ENCODE assay signal across 16 cellular contexts in genomic region chr15:84868037-84868880, GRCh38. TPM values are rescaled to one million over a fixed set of nuclear protein-coding genes. Genes with fewer than 3 reads are reported as not detected.
DNase-seq lines count a peak whose midpoint lies in the region; ATAC-seq, FAIRE-seq and TF ChIP-seq lines count a peak whose summit lies in the region.
"Had no signal": no experiment of that assay in that cellular context is flagged by ENCODE, and none has a peak within 500 bp of the region (broad histone marks: within the 10 kb centered on the region; RNA-seq: fewer than 3 reads in every experiment).

No MANE protein-coding gene starts in this region.

- H3K4me1 ChIP-seq in right atrium auricular region, result peaks cover 0 to 17% of the 10 kb centered on the region in 2 donors
- peaks cover 2% of the 10 kb centered on the region for H3K4me1 ChIP-seq in right cardiac atrium (ENCODE audit: control insufficient read depth, insufficient read depth, low read length)
- no peaks in the 10 kb centered on the region; a peak in 1 of 5 replicates for H3K4me1 ChIP-seq in K562 (replicated peaks in 1 of 2; ENCODE audit: control insufficient read depth in 2 of 2, insufficient read depth in 2 of 2, low read length in 2 of 2)
- peaks cover 16 to 40% of the 10 kb centered on the region in 2 donors for H3K4me1 ChIP-seq in thoracic aorta (ENCODE audit: control insufficient read depth in 1 of 2, low read depth in 2 of 2)

- POLR2A ChIA-PET in K562 (lab: Yijun Ruan, JAX), result interaction anchor here (0.6 to 2.0 kb wide), 3 partner anchors 15 to 80 kb away, joined by 3 to 7 read pairs (median 5); no protein-coding TSS in a partner anchor

- ATAC-seq in right cardiac atrium, result no peak
- peak; percentile 25; the same call in 2 of the 3 replicates for ATAC-seq in K562
- ATAC-seq in left lobe of liver, result no peak
- no peak for ATAC-seq in thoracic aorta (ENCODE audit: insufficient number of reproducible peaks, low FRiP score, low read depth)
- no peak for ATAC-seq in stimulated activated memory B cell treated with anti-CD40 and anti-IgM and Interleukin-4, amounts not matched to agents 10 μg/mL and 1 μg/mL and 100 μg/mL, for 72 hours
- ATAC-seq: HCT116 had no signal

- no peak overlapping the region for H3K4me2 ChIP-seq in K562 (ENCODE audit: insufficient read depth, low read length)

- no peak overlapping the region for H3K27ac Mint-ChIP-seq in stimulated activated memory B cell treated with anti-CD40 and anti-IgM and Interleukin-4, amounts not matched to agents 10 μg/mL and 1 μg/mL and 100 μg/mL, for 72 hours

- H3K27me3 Mint-ChIP-seq in stimulated activated memory B cell treated with anti-CD40 and anti-IgM and Interleukin-4, amounts not matched to agents 10 μg/mL and 1 μg/mL and 100 μg/mL, for 72 hours, result no peaks in the 10 kb centered on the region

- no peak for TF ChIP-seq RAD21 in K562 (CRISPR knock-in tag; conservative IDR thresholded peaks at IDR 0.05 in 1 of 2, IDR thresholded peaks at IDR 0.05 in 1 of 2)

- H3K4me3 Mint-ChIP-seq in stimulated activated memory B cell treated with anti-CD40 and anti-IgM and Interleukin-4, amounts not matched to agents 10 μg/mL and 1 μg/mL and 100 μg/mL, for 72 hours, result no peak overlapping the region
- H3K4me3 Mint-ChIP-seq: CD4-positive, CD25-positive, alpha-beta regulatory T cell had no signal

- TF ChIP-seq CTCF in right atrium auricular region (IDR thresholded peaks at IDR 0.05) (no peak), K562 (IDR thresholded peaks at IDR 0.05 in 2 of 3, conservative IDR thresholded peaks at IDR 0.05 in 1 of 3; ENCODE audit: insufficient read depth in 2 of 3, low read depth in 1 of 3, low read length in 3 of 3) (peak in 1 of 3 experiments; percentile 20; a peak in 1 of 6 replicates), thoracic aorta (IDR thresholded peaks at IDR 0.05) (no peak)

- H3K36me3 ChIP-seq in right atrium auricular region, result peaks cover 65% of the 10 kb centered on the region
- no peaks in the 10 kb centered on the region for H3K36me3 ChIP-seq in K562 (ENCODE audit: control insufficient read depth, insufficient read depth, low read length)
- H3K36me3 ChIP-seq in thoracic aorta, result peaks cover 33% of the 10 kb centered on the region
- H3K36me3 ChIP-seq: BLaER1 treated with 17β-estradiol and CSF1 and Interleukin-3, amounts not matched to agents 10 nM and 100 nM had no signal

- H3K9ac ChIP-seq in K562 (ENCODE audit: insufficient read depth in 1 of 2, low read depth in 2 of 2, low read length in 2 of 2), result no peak overlapping the region; a peak in 1 of 4 replicates
- H3K9ac ChIP-seq: BLaER1 treated with 17β-estradiol and CSF1 and Interleukin-3, amounts not matched to agents 10 nM and 100 nM had no signal

- H3K27me3 ChIP-seq in right atrium auricular region (no peaks in the 10 kb centered on the region), right cardiac atrium (ENCODE audit: control insufficient read depth, insufficient read depth) (no peaks in the 10 kb centered on the region), K562 (ENCODE audit: control insufficient read depth in 2 of 2, insufficient read depth in 2 of 2, low read length in 2 of 2) (peaks cover 20 to 56% of the 10 kb centered on the region in 2 experiments), thoracic aorta (replicated peaks; ENCODE audit: insufficient read depth) (no peaks in the 10 kb centered on the region)
- H3K27me3 ChIP-seq: BLaER1 treated with 17β-estradiol and CSF1 and Interleukin-3, amounts not matched to agents 10 nM and 100 nM had no signal

- no peaks in the 10 kb centered on the region for H3K9me1 ChIP-seq in K562 (ENCODE audit: control insufficient read depth, insufficient read depth, low read length)

- no peak overlapping the region for H3K4me3 ChIP-seq in right atrium auricular region
- no peak overlapping the region for H3K4me3 ChIP-seq in right cardiac atrium (ENCODE audit: low read length)
- H3K4me3 ChIP-seq in K562, result no peak overlapping the region
- H3K4me3 ChIP-seq in thoracic aorta, result no peak overlapping the region
- H3K4me3 ChIP-seq: BLaER1 treated with 17β-estradiol and CSF1 and Interleukin-3, amounts not matched to agents 10 nM and 100 nM had no signal

- H3K79me2 ChIP-seq in K562 (ENCODE audit: control insufficient read depth, insufficient read depth, low read length), result no peaks in the 10 kb centered on the region

- H3K4me1 Mint-ChIP-seq in stimulated activated memory B cell treated with anti-CD40 and anti-IgM and Interleukin-4, amounts not matched to agents 10 μg/mL and 1 μg/mL and 100 μg/mL, for 72 hours, result no peaks in the 10 kb centered on the region
- H3K4me1 Mint-ChIP-seq: CD4-positive, CD25-positive, alpha-beta regulatory T cell had no signal

- no peak for TF ChIP-seq POLR2A in K562 (conservative IDR thresholded peaks at IDR 0.05)

- whole genome bisulfite sequencing in right cardiac atrium, result 80% methylated on average over 12 of the region's 12 CpGs
- whole genome bisulfite sequencing in K562 (ENCODE audit: insufficient coverage, low coverage, missing lambda C conversion rate), result 4% methylated on average over 11 of the region's 12 CpGs

- CTCF ChIA-PET in K562 (lab: Yijun Ruan, JAX; ENCODE audit: low intra/inter-chr PET ratio), result no interaction called here

- H3K9me3 Mint-ChIP-seq in stimulated activated memory B cell treated with anti-CD40 and anti-IgM and Interleukin-4, amounts not matched to agents 10 μg/mL and 1 μg/mL and 100 μg/mL, for 72 hours, result no peaks in the 10 kb centered on the region
- H3K9me3 Mint-ChIP-seq: CD4-positive, CD25-positive, alpha-beta regulatory T cell had no signal

- in situ Hi-C loops in K562 (cut with MboI), result no loop called here

- intact Hi-C loops in right cardiac atrium (cut with DNase I), result loop anchor here in 2 of 4 donors (10.0 kb wide), 1 partner anchor 57 kb away; no protein-coding TSS in a partner anchor
- intact Hi-C loops in K562 (cut with micrococcal nuclease), result no loop called here

- no peaks in the 10 kb centered on the region for H3K36me3 Mint-ChIP-seq in stimulated activated memory B cell treated with anti-CD40 and anti-IgM and Interleukin-4, amounts not matched to agents 10 μg/mL and 1 μg/mL and 100 μg/mL, for 72 hours
- H3K36me3 Mint-ChIP-seq: CD4-positive, CD25-positive, alpha-beta regulatory T cell had no signal

- no TSS peak for BruUV-seq in K562 (replicated peaks; lab: Mats Ljungman, UMichigan)

- no peak for FAIRE-seq in K562 (lab: Jason Lieb, UNC)
- FAIRE-seq: H54, HTR-8/SVneo had no signal

- H4K20me1 ChIP-seq in K562 (replicated peaks; ENCODE audit: control insufficient read depth, insufficient read depth, low read length), result no peaks in the 10 kb centered on the region
- H4K20me1 ChIP-seq: BLaER1 treated with 17β-estradiol and CSF1 and Interleukin-3, amounts not matched to agents 10 nM and 100 nM had no signal

- no peaks in the 10 kb centered on the region for H3K9me3 ChIP-seq in right atrium auricular region
- H3K9me3 ChIP-seq in right cardiac atrium (ENCODE audit: control insufficient read depth, low read length), result no peaks in the 10 kb centered on the region
- no peaks in the 10 kb centered on the region for H3K9me3 ChIP-seq in K562 (replicated peaks; ENCODE audit: control insufficient read depth, insufficient read depth, low read depth, low read length)
- no peaks in the 10 kb centered on the region for H3K9me3 ChIP-seq in thoracic aorta
- H3K9me3 ChIP-seq: BLaER1 treated with 17β-estradiol and CSF1 and Interleukin-3, amounts not matched to agents 10 nM and 100 nM had no signal

- no peak for TF ChIP-seq EP300 in K562 (IDR thresholded peaks at IDR 0.05; ENCODE audit: low read length)

- no peak for DNase-seq in right atrium auricular region (ENCODE audit: low spot score)
- no peak for DNase-seq in right cardiac atrium
- no peak for DNase-seq in K562 (ENCODE audit: extremely low read depth in 1 of 4, low spot score in 3 of 4)
- DNase-seq in left lobe of liver (ENCODE audit: low spot score), result peak; percentile 23
- no peak for DNase-seq in thoracic aorta (ENCODE audit: low spot score)
- no peak for DNase-seq in NCI-H748 (lab: John Stamatoyannopoulos, UW; ENCODE audit: unreplicated experiment)
- DNase-seq in central memory CD4-positive, alpha-beta T cell, result no peak
- DNase-seq: 8988T; CD4-positive, CD25-positive, alpha-beta regulatory T cell; DMS53; GF-D8 had no signal

- no peak overlapping the region for H2AFZ ChIP-seq in K562 (ENCODE audit: low read depth, low read length)

- H3K27ac ChIP-seq in right atrium auricular region (peak overlapping the region; percentile 29 to 30), right cardiac atrium (ENCODE audit: low read length) (no peak overlapping the region), K562 (ENCODE audit: extremely low read depth, low read depth, low read length) (no peak overlapping the region), thoracic aorta (peak overlapping the region; percentile 23 to 45)
- H3K27ac ChIP-seq: BLaER1 treated with 17β-estradiol and CSF1 and Interleukin-3, amounts not matched to agents 10 nM and 100 nM had no signal

RNA-seq across cellular contexts. Expression of gene SLC28A1, which starts 16.2 kb away (rescaled TPM):
- under 1 TPM in 1 of 2 donors, not detected in 1; 0.12 TPM for total RNA-seq in right atrium auricular region
- total RNA-seq in right cardiac atrium, result under 1 TPM in 3 of 4 donors, not detected in 1; 0.29 to 0.54 (median 0.42) TPM
- polyA plus RNA-seq in right cardiac atrium, result 0.32 TPM
- total RNA-seq in K562 (2011; cell fraction: chromatin; rRNA removed; ENCODE audit: low replicate concordance), result 0.14 TPM in 1 of 2 replicates, not detected in the other
- total RNA-seq in K562 (2011; cell fraction: nucleolus; rRNA removed), result 0.26 TPM in 1 of 2 replicates, not detected in the other
- total RNA-seq in K562 (2011; cell fraction: nucleoplasm; rRNA removed), result 0.15 TPM in 1 of 2 replicates, not detected in the other
- total RNA-seq in K562 (2014; rRNA removed), result not detected in 2 replicates
- not detected in 2 replicates for total RNA-seq in K562 (2014; rRNA removed; fragmentation: Illumina TruSeq; extraction: Trizol)
- not detected in 2 replicates for total RNA-seq in K562 (2015; rRNA removed; fragmentation: Illumina TruSeq; extraction: Trizol)
- total RNA-seq in K562 (2021), result not detected in 2 replicates
- polyA plus RNA-seq in K562 (2011; rRNA removed), result not detected in 2 replicates
- 0.06 TPM in 1 of 2 replicates, not detected in the other for polyA plus RNA-seq in K562 (2011; cell fraction: cytosol; rRNA removed)
- polyA plus RNA-seq in K562 (2011; cell fraction: nucleus; rRNA removed), result 0.06 TPM in 1 of 2 replicates, not detected in the other
- not detected in 2 replicates for polyA plus RNA-seq in K562 (2012)
- polyA plus RNA-seq in K562 (2014; fragmentation: Illumina TruSeq; extraction: Trizol), result not detected in 2 replicates
- polyA plus RNA-seq in K562 (2014; fragmentation: Nextera tagmentation; extraction: Ambion mirVana), result under 1 TPM in 1 of 2 experiments, not detected in 1; 0.04 TPM
- not detected in 2 replicates for polyA plus RNA-seq in K562 (2014; rRNA removed)
- not detected in 2 replicates for polyA minus RNA-seq in K562 (2011; rRNA and poly(A)+ RNA removed)
- polyA minus RNA-seq in K562 (2011; cell fraction: cytosol; rRNA and poly(A)+ RNA removed), result not detected in 2 replicates
- not detected in 2 replicates for polyA minus RNA-seq in K562 (2011; cell fraction: nucleus; rRNA and poly(A)+ RNA removed)
- 64.6 TPM for total RNA-seq in left lobe of liver
- 1 to 10 TPM in 1 of 2 donors, under 1 TPM in 1; 0.41 to 1.6 TPM for total RNA-seq in thoracic aorta
- total RNA-seq: CD4-positive, CD25-positive, alpha-beta regulatory T cell had no signal
- polyA plus RNA-seq: CD4-positive, CD25-positive, alpha-beta regulatory T cell had no signal

RNA-seq across cellular contexts. Expression of gene ALPK3, which starts 51.1 kb away (rescaled TPM):
- 10 to 100 TPM; 51.0 to 99.0 TPM for total RNA-seq in right atrium auricular region
- total RNA-seq in right cardiac atrium, result 10 to 100 TPM; 72.1 to 95.2 (median 78.6) TPM
- 65.8 TPM for polyA plus RNA-seq in right cardiac atrium
- total RNA-seq in K562 (2011; cell fraction: chromatin; rRNA removed; ENCODE audit: low replicate concordance), result 0.23 and 0.32 TPM in 2 replicates
- 0.13 and 0.33 TPM in 2 replicates for total RNA-seq in K562 (2011; cell fraction: nucleolus; rRNA removed)
- 0.23 and 0.37 TPM in 2 replicates for total RNA-seq in K562 (2011; cell fraction: nucleoplasm; rRNA removed)
- 0.05 and 0.08 TPM in 2 replicates for total RNA-seq in K562 (2014; rRNA removed)
- 0.03 and 0.07 TPM in 2 replicates for total RNA-seq in K562 (2014; rRNA removed; fragmentation: Illumina TruSeq; extraction: Trizol)
- total RNA-seq in K562 (2015; rRNA removed; fragmentation: Illumina TruSeq; extraction: Trizol), result 0.07 and 0.15 TPM in 2 replicates
- 0.07 and 0.13 TPM in 2 replicates for total RNA-seq in K562 (2021)
- polyA plus RNA-seq in K562 (2011; rRNA removed), result 0.07 and 0.20 TPM in 2 replicates
- 0.12 and 0.39 TPM in 2 replicates for polyA plus RNA-seq in K562 (2011; cell fraction: cytosol; rRNA removed)
- 0.20 and 0.25 TPM in 2 replicates for polyA plus RNA-seq in K562 (2011; cell fraction: nucleus; rRNA removed)
- 0.12 and 0.26 TPM in 2 replicates for polyA plus RNA-seq in K562 (2012)
- 0.04 and 0.08 TPM in 2 replicates for polyA plus RNA-seq in K562 (2014; fragmentation: Illumina TruSeq; extraction: Trizol)
- polyA plus RNA-seq in K562 (2014; fragmentation: Nextera tagmentation; extraction: Ambion mirVana), result not detected
- 0.09 and 1.0 TPM in 2 replicates for polyA plus RNA-seq in K562 (2014; rRNA removed)
- polyA minus RNA-seq in K562 (2011; rRNA and poly(A)+ RNA removed), result 0.03 and 0.07 TPM in 2 replicates
- 0.18 TPM in 1 of 2 replicates, not detected in the other for polyA minus RNA-seq in K562 (2011; cell fraction: cytosol; rRNA and poly(A)+ RNA removed)
- polyA minus RNA-seq in K562 (2011; cell fraction: nucleus; rRNA and poly(A)+ RNA removed), result 0.22 and 0.27 TPM in 2 replicates
- 2.7 TPM for total RNA-seq in left lobe of liver
- 10 to 100 TPM; 56.9 to 81.1 TPM for total RNA-seq in thoracic aorta
- polyA plus RNA-seq: CD4-positive, CD25-positive, alpha-beta regulatory T cell had no signal

Comparison
In these comparisons a context has a peak if more than half of its experiments do, and no peak if none do; other contexts are left out.
1. H3K27ac ChIP-seq: peak in right atrium auricular region (2 of 2) and thoracic aorta (2 of 2); none in right cardiac atrium (single experiment) and K562 (single experiment).
2. RNA of gene SLC28A1, which starts 16.2 kb away (total RNA-seq): 64.6 TPM in left lobe of liver (single experiment); 0.41 to 1.6 TPM in thoracic aorta, 0.29 to 0.54 TPM in right cardiac atrium, 0.12 TPM in right atrium auricular region and 0.14 to 0.26 TPM in K562; every median in the first group is over 10 times any median in the second.
3. RNA of gene ALPK3, which starts 51.1 kb away (total RNA-seq): 51.0 to 99.0 TPM in right atrium auricular region, 56.9 to 81.1 TPM in thoracic aorta and 72.1 to 95.2 TPM in right cardiac atrium; 2.7 TPM in left lobe of liver (single experiment) and 0.03 to 0.37 TPM in K562; every median in the first group is over 10 times any median in the second.